Comparison of ENCODE assay signal across 8 cellular contexts in the genomic region with DNA sequence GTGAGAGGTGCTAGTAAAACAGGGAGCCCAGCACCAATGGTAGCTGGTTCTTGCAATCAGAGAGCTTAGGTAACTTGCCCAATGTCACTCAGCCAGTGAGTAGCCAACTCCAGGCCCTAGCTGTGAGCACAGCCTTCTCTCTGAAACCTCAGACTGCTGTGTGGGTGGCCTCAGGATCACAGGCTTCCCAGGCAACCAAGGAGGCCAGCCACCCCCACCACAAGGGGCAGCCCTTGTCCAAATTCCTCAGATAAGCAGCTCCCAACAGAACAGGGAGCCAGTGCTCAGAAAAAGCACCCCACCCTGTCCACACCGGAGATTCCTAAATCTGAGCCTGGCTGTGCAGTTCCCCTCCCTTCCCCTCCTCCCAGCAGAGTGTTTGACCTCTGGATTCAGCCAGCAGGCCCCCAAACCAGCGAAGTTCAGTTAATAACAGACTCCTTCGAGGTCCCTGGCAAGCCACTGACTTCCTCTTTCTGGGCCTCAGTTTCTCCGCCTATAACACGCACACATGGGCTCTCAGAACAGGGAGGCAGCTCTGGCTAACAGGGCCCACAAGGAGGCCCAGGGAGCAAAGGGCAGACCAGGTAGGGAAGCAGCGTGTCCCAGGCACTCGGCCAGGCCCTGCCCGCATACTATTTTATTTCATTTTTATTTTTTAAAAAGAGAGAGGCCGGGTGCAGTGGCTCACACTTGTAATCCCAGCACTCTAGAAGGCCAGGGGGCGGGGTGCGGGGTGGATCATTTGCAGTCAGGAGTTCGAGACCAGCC. TPM values are rescaled to one million over a fixed set of nuclear protein-coding genes. Genes with fewer than 3 reads are reported as not detected.
A peak's percentile ranks its signal among the peaks of the same experiment; 100 is the strongest.
DNase-seq lines count a peak whose midpoint lies in the region; ATAC-seq and TF ChIP-seq lines count a peak whose summit lies in the region.

No MANE protein-coding gene starts in this region.

- H3K4me3 ChIP-seq in coronary artery (peak overlapping the region; percentile 98), mononuclear cell (ENCODE audit: low read length) (peak overlapping the region; percentile 62), aorta (ENCODE audit: low read length in 2 of 2) (no peak overlapping the region)

- H3K36me3 ChIP-seq in aorta (ENCODE audit: control insufficient read depth in 1 of 2, insufficient read depth in 2 of 2, low read length in 1 of 2), result no peaks in the 10 kb centered on the region

- ATAC-seq in aorta (ENCODE audit: low FRiP score), result peak; percentile 12
- no peak for ATAC-seq in HG03280 (IDR thresholded peaks at IDR 0.05; ENCODE audit: unreplicated experiment)

- no peak for TF ChIP-seq CTCF in coronary artery (IDR thresholded peaks at IDR 0.05)

- DNase-seq in DMS 273 (lab: John Stamatoyannopoulos, UW; ENCODE audit: unreplicated experiment) (peak; percentile 45), DMS 273 treated with DMSO at 0.1 percent for 48 hours (lab: John Stamatoyannopoulos, UW) (no peak), OCI-M1 (lab: John Stamatoyannopoulos, UW) (peak; percentile 75), coronary artery (ENCODE audit: low spot score) (peak; percentile 94), aorta (peak in 1 of 2 donors; percentile 88)
- no peak for DNase-seq in effector CD4-positive, alpha-beta T cell

- 23 to 26% methylated on average over 12 of the region's 12 CpGs for WGBS in aorta, 2 donors

- H3K4me1 ChIP-seq in mononuclear cell (ENCODE audit: insufficient read depth, low read length) (peaks cover 89% of the 10 kb centered on the region), aorta (ENCODE audit: control insufficient read depth in 1 of 2, insufficient read depth in 2 of 2, low read length in 2 of 2) (peaks cover 0 to 7% of the 10 kb centered on the region in 2 donors)

- intact Hi-C loops in aorta (cut with DNase I), result loop anchor here in 1 of 2 donors (5.0 kb wide), 1 partner anchor 36 kb away; no protein-coding TSS in a partner anchor

- H3K27me3 ChIP-seq in mononuclear cell (ENCODE audit: insufficient read depth, low read length) (no peaks in the 10 kb centered on the region), aorta (ENCODE audit: control insufficient read depth in 1 of 2, insufficient read depth in 2 of 2, low read length in 1 of 2) (no peaks in the 10 kb centered on the region)

- H3K27ac ChIP-seq in coronary artery, result peak overlapping the region; percentile 71 to 96
- H3K27ac ChIP-seq in aorta (ENCODE audit: low read depth in 1 of 2, low read length in 2 of 2), result peak overlapping the region in 1 of 2 donors; percentile 60

- H3K9me3 ChIP-seq in mononuclear cell (ENCODE audit: low read depth, low read length), result no peaks in the 10 kb centered on the region
- no peaks in the 10 kb centered on the region for H3K9me3 ChIP-seq in aorta (ENCODE audit: control insufficient read depth, low read length)

RNA-seq across cellular contexts. Expression of gene EEIG1, which starts 2.7 kb away (rescaled TPM):
- 49.1 TPM for total RNA-seq in mononuclear cell
- total RNA-seq in aorta, result 10 to 100 TPM; 41.4 to 63.1 TPM
- polyA plus RNA-seq in aorta, result 10 to 100 TPM in 1 of 2 donors, 1 to 10 TPM in 1; 7.9 to 22.0 TPM

RNA-seq across cellular contexts. Expression of gene DPM2, which starts 40.4 kb away (rescaled TPM):
- total RNA-seq in mononuclear cell (12.7 TPM), aorta (10 to 100 TPM; 20.0 to 26.3 TPM)
- polyA plus RNA-seq in aorta, result 10 to 100 TPM; 18.2 to 22.7 TPM

RNA-seq across cellular contexts. Expression of gene PIP5KL1, which starts 47.5 kb away (rescaled TPM):
- 0.42 TPM for total RNA-seq in mononuclear cell
- total RNA-seq in aorta, result 1 to 10 TPM; 3.0 TPM
- polyA plus RNA-seq in aorta, result 1 to 10 TPM; 1.4 to 4.5 TPM

Comparison
In these comparisons a context has a peak if more than half of its experiments do, and no peak if none do; other contexts are left out.
1. DNase-seq: peak in DMS 273 (single experiment), OCI-M1 (single experiment) and coronary artery (single experiment); none in DMS 273 treated with DMSO at 0.1 percent for 48 hours (single experiment) and effector CD4-positive, alpha-beta T cell (single experiment).
2. H3K4me3 ChIP-seq: peak in coronary artery (single experiment) and mononuclear cell (single experiment); none in aorta (0 of 2).